18 cellular contexts compared by ENCODE assay signal in the genomic region with DNA sequence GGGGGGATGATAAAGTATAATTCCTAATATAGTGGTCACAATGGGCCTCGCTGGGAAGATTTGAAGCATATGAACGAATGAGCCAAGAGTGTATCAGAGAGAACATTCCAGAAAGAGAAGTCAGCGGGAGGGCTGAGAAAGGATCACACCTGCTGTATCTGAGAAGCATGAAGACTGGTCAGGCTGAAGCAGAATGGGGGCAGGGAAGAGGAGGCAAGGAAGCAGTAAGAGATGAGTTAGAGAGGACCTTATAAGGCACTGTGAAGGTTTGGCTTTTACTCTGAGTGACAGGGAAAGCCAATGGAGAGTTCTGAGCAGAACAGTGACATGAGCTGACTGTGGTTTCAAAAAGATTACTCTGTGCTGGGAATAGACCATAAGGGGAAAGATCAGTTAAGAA.
DNase-seq lines count a peak whose midpoint lies in the region; TF ChIP-seq lines count a peak whose summit lies in the region.
"Had no signal": no experiment of that assay in that cellular context is flagged by ENCODE, and none has a peak within 500 bp of the region (broad histone marks: within the 10 kb centered on the region; RNA-seq: fewer than 3 reads in every experiment).

No MANE protein-coding gene starts in this region.

- H3K4me1 ChIP-seq in adrenal gland (replicated peaks in 1 of 2), result no peaks in the 10 kb centered on the region
- H3K4me1 ChIP-seq: gastroesophageal sphincter had no signal

- no peak for TF ChIP-seq POLR2A in adrenal gland (IDR thresholded peaks at IDR 0.05)

- H3K27me3 ChIP-seq in kidney epithelial cell (ENCODE audit: control insufficient read depth, insufficient read depth, low read length), result no peaks in the 10 kb centered on the region
- H3K27me3 ChIP-seq in adrenal gland, result no peaks in the 10 kb centered on the region
- H3K27me3 ChIP-seq: gastroesophageal sphincter had no signal

- H3K27ac ChIP-seq in adrenal gland, result no peak overlapping the region
- H3K27ac ChIP-seq: gastroesophageal sphincter had no signal

- WGBS in adrenal gland, 4 donors, result 86 to 97% (median 93%) methylated on average over 3 of the region's 3 CpGs

- H3K36me3 ChIP-seq in kidney epithelial cell (ENCODE audit: control insufficient read depth, insufficient read depth, low read length) (no peaks in the 10 kb centered on the region), adrenal gland (replicated peaks in 1 of 2) (no peaks in the 10 kb centered on the region)

- no peak overlapping the region for H3K4me3 ChIP-seq in AG10803 (ENCODE audit: low read length)
- H3K4me3 ChIP-seq in choroid plexus epithelial cell (ENCODE audit: low read depth, low read length), result no peak overlapping the region
- H3K4me3 ChIP-seq in kidney epithelial cell (ENCODE audit: low read depth, low read length), result no peak overlapping the region
- no peak overlapping the region for H3K4me3 ChIP-seq in adrenal gland
- H3K4me3 ChIP-seq: gastroesophageal sphincter had no signal

- no peaks in the 10 kb centered on the region for H3K9me3 ChIP-seq in adrenal gland (replicated peaks in 1 of 3)
- H3K9me3 ChIP-seq: gastroesophageal sphincter had no signal

- DNase-seq in AG10803 (ENCODE audit: low read depth) (peak; percentile 62), M059J (ENCODE audit: low read depth) (peak; percentile 20), choroid plexus epithelial cell (ENCODE audit: low read depth) (peak; percentile 59), kidney epithelial cell (ENCODE audit: low read depth) (peak; percentile 52), T-helper 2 cell (no peak), hippocampal formation (lab: John Stamatoyannopoulos, UW) (no peak), adrenal gland (no peak), SHP77 (lab: John Stamatoyannopoulos, UW) (no peak)
- DNase-seq: activated CD8-positive, alpha-beta memory T cell treated with anti-CD3 and anti-CD28 coated beads, Interleukin-2, amount 10 ng/mL, durations not matched to agents 7 days and 5 days; CD4-positive, alpha-beta memory T cell; DMS79; islet precursor cell; midbrain; MV-4-11; NCI-H187 treated with DMSO at 0.1 percent for 48 hours; NCI-H446 treated with DMSO at 0.1 percent for 48 hours; stimulated activated naive CD8-positive, alpha-beta T cell treated with anti-CD3 and anti-CD28 coated beads, Interleukin-15, amount 100 ng/mL, for 72 hours had no signal

- TF ChIP-seq CTCF in AG10803 (conservative IDR thresholded peaks at IDR 0.05; ENCODE audit: low read length) (no peak), choroid plexus epithelial cell (conservative IDR thresholded peaks at IDR 0.05; ENCODE audit: low read depth, low read length) (no peak), kidney epithelial cell (IDR thresholded peaks at IDR 0.05; ENCODE audit: insufficient read depth, low read length, poor library complexity, severe bottlenecking) (no peak), adrenal gland (IDR thresholded peaks at IDR 0.05) (no peak)

- intact Hi-C loops in adrenal gland (cut with DNase I), result no loop called here

Comparison
In these comparisons a context has a peak if more than half of its experiments do, and no peak if none do; other contexts are left out.
1. DNase-seq: peak in AG10803 (single experiment), M059J (single experiment), choroid plexus epithelial cell (single experiment) and kidney epithelial cell (single experiment); none in T-helper 2 cell (0 of 5), hippocampal formation (0 of 2), adrenal gland (0 of 7) and SHP77 (0 of 2).